8 cellular contexts compared by ENCODE assay signal in the genomic region with DNA sequence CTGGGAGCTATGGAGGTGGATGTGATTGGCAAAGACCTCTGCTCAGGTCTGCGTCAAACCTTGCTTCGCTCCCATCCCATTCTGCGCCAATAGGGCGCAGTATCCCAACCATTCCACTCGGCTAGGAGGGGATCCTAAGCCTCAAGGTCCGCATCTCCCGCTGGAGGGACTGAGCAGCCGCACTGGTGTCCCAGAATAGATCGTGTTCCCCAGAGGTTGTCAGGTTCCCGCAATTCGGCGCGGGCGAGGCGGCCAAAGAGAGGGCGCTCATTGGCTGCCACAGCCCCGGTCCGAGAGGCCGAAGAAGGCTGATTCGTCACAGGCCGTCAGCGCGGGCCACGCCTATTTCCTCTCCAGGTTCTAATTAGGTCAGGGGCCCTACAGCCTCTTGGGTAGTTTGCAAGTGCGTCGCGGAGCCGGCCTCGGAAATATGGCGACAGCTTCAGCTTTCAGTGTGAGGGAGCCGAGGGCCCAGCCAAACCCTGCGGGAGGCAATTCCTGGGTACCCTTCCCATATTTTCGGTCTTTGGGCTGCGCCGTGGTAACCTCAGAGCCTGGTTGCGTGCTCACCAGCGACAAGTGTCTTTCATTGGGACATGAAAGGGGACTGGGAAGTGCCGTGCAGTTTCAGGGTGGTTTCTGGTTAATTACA. TPM values are rescaled to one million over a fixed set of nuclear protein-coding genes. Genes with fewer than 3 reads are reported as not detected.
A peak's percentile ranks its signal among the peaks of the same experiment; 100 is the strongest.
DNase-seq lines count a peak whose midpoint lies in the region; ATAC-seq and TF ChIP-seq lines count a peak whose summit lies in the region.

No MANE protein-coding gene starts in this region.

- peak; percentile 87 for DNase-seq in Calu3
- DNase-seq in SIG-M5 (lab: John Stamatoyannopoulos, UW) = peak; percentile 73
- peak; percentile 66 to 81 (median 74) for DNase-seq in activated naive CD4-positive, alpha-beta T cell (lab: John Stamatoyannopoulos, UW)
- DNase-seq in non-pigmented ciliary epithelial cell (ENCODE audit: low read depth) = peak; percentile 74
- peak; percentile 48 to 98 (median 83) for DNase-seq in substantia nigra (lab: John Stamatoyannopoulos, UW)

- peak; percentile 89 to 95 for TF ChIP-seq POLR2A in gastroesophageal sphincter (IDR thresholded peaks at IDR 0.05)

- no peak for TF ChIP-seq CTCF in Calu3 (IDR thresholded peaks at IDR 0.05; ENCODE audit: unreplicated experiment)
- TF ChIP-seq CTCF in gastroesophageal sphincter (IDR thresholded peaks at IDR 0.05) = no peak

- peak; percentile 99 for ATAC-seq in GM21381 (IDR thresholded peaks at IDR 0.05; ENCODE audit: unreplicated experiment)
- ATAC-seq in gastroesophageal sphincter = peak; percentile 98

- intact Hi-C loops in Calu3 (cut with micrococcal nuclease; ENCODE audit: unreplicated experiment) = loop anchor here (10.0 kb wide), 1 partner anchor 157 kb away; a partner anchor contains a TSS

- no peaks in the 10 kb centered on the region for H3K27me3 Mint-ChIP-seq in Calu3 (ENCODE audit: unreplicated experiment)

- peaks cover 8% of the 10 kb centered on the region; the same call in 1 of the 2 replicates for H3K4me1 ChIP-seq in HUES48 (ENCODE audit: control insufficient read depth, insufficient read depth, low read length)
- H3K4me1 ChIP-seq in gastroesophageal sphincter = peaks cover 0 to 30% (median 0%) of the 10 kb centered on the region in 3 donors

- no peak for TF ChIP-seq EP300 in gastroesophageal sphincter (IDR thresholded peaks at IDR 0.05)

- H3K27me3 ChIP-seq in HUES48 (ENCODE audit: control insufficient read depth, insufficient read depth, low read length) (peaks cover 62% of the 10 kb centered on the region), gastroesophageal sphincter (peaks cover 7% of the 10 kb centered on the region)

- H3K9me3 ChIP-seq in HUES48 (ENCODE audit: control insufficient read depth, insufficient read depth, low read length) (no peaks in the 10 kb centered on the region), gastroesophageal sphincter (peaks cover 0 to 12% (median 0%) of the 10 kb centered on the region in 3 donors)

- peaks cover 3% of the 10 kb centered on the region for H3K9me3 Mint-ChIP-seq in Calu3 (ENCODE audit: low read depth, unreplicated experiment)

- WGBS in gastroesophageal sphincter (ENCODE audit: low coverage in 1 of 2), 2 donors = 0 to 4% methylated on average over 3 to 5 of the region's 38 CpGs

- peaks cover 33% of the 10 kb centered on the region for H3K4me1 Mint-ChIP-seq in Calu3 (ENCODE audit: low read depth, unreplicated experiment)

- H3K36me3 Mint-ChIP-seq in Calu3 (ENCODE audit: insufficient read depth, unreplicated experiment) = peaks cover 45% of the 10 kb centered on the region

- no peaks in the 10 kb centered on the region for H3K36me3 ChIP-seq in HUES48 (ENCODE audit: control insufficient read depth, insufficient read depth, low read length)
- H3K36me3 ChIP-seq in gastroesophageal sphincter = peaks cover 0 to 9% of the 10 kb centered on the region in 2 donors

- H3K27ac Mint-ChIP-seq in Calu3 (ENCODE audit: unreplicated experiment) = peak overlapping the region; percentile 74

- no TSS peak for BruUV-seq in Calu3 (replicated peaks; lab: Mats Ljungman, UMichigan)

- H3K4me3 ChIP-seq in HUES48 (ENCODE audit: low read depth, low read length) = peak overlapping the region; percentile 74
- H3K4me3 ChIP-seq in gastroesophageal sphincter = peak overlapping the region; percentile 59 to 81

- H3K9ac ChIP-seq in HUES48 (ENCODE audit: low read depth, low read length) = peak overlapping the region; percentile 75

- H3K27ac ChIP-seq in HUES48 (ENCODE audit: low read depth, low read length) (peak overlapping the region; percentile 6), gastroesophageal sphincter (peak overlapping the region; percentile 86 to 96 (median 93)), substantia nigra (ENCODE audit: low read depth, low read length, poor library complexity, severe bottlenecking) (peak overlapping the region; percentile 79)

- peak overlapping the region; percentile 73 for H3K4me3 Mint-ChIP-seq in Calu3 (ENCODE audit: low read depth, unreplicated experiment)

- CTCF ChIA-PET in Calu3 (lab: Charles Lee) = interaction anchor here (0.7 to 1.5 kb wide), 4 partner anchors 12 to 257 kb away, joined by 3 to 5 read pairs (median 4); a partner anchor contains a TSS

RNA-seq across cellular contexts. Expression of a gene that starts 5.0 kb away (rescaled TPM):
- not detected in 2 replicates for total RNA-seq in Calu3 (2022)
- total RNA-seq in gastroesophageal sphincter = not detected

RNA-seq across cellular contexts. Expression of a gene that starts 14.6 kb away (rescaled TPM):
- 0.45 and 0.51 TPM in 2 replicates for total RNA-seq in Calu3 (2022)
- total RNA-seq in gastroesophageal sphincter = 1 to 10 TPM in 1 of 4 donors, under 1 TPM in 2, not detected in 1; 0.13 to 2.5 (median 0.39) TPM

RNA-seq across cellular contexts. Expression of a gene that starts 40.8 kb away (rescaled TPM):
- total RNA-seq in Calu3 (2022) (19.2 and 20.4 TPM in 2 replicates), gastroesophageal sphincter (10 to 100 TPM; 37.2 to 41.6 (median 39.1) TPM)

Comparison
In these comparisons a context has a peak if more than half of its experiments do, and no peak if none do; other contexts are left out.
1. Peak in every context shown above with its lines: DNase-seq, ATAC-seq, H3K4me3 ChIP-seq and H3K27ac ChIP-seq.
2. H3K27ac ChIP-seq: peak in every context shown above with its lines; median percentile 93 in gastroesophageal sphincter; 79 in substantia nigra; 6 in HUES48.